In the genomic region with DNA sequence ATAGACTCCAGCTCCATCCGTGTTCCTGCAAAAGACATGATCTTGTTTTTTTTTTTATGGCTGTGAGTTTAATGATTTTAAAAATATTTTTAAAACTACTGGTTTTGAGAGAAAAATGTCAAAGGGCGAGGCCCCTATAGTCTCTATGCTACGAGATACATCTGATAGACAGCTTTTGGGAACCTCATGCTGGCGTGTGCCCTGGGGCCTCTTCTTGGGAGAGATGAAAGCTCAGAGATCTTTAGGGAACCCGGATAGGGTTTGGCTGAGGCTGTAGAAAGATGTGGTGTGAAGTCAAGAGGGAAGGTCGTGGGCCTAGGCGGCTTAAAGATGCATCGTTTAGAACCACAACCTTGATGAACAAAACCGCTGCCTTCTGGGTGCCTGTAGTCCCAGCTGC, we compare ENCODE assay signal across 30 cellular contexts.
"Had no signal": no experiment of that assay in that cellular context is flagged by ENCODE, and none has a peak within 500 bp of the region (broad histone marks: within the 10 kb centered on the region; RNA-seq: fewer than 3 reads in every experiment).

No MANE protein-coding gene starts in this region.

- H3K27ac Mint-ChIP-seq: immature natural killer cell; memory B cell; natural killer cell; progenitor cell of endocrine pancreas; stimulated activated naive CD8-positive, alpha-beta T cell treated with anti-CD3 and anti-CD28 coated beads, Interleukin-15, amount 100 ng/mL, for 72 hours had no signal

- H3K4me2 ChIP-seq: smooth muscle cell had no signal

- H3K27ac ChIP-seq: dorsolateral prefrontal cortex, esophagus muscularis mucosa, foreskin keratinocyte, gastroesophageal sphincter, heart right ventricle, neutrophil, pancreas, suprapubic skin, transverse colon, vagina had no signal

- H3K4me3 Mint-ChIP-seq: immature natural killer cell; memory B cell; natural killer cell; neural crest cell; stimulated activated naive CD8-positive, alpha-beta T cell treated with anti-CD3 and anti-CD28 coated beads, Interleukin-15, amount 100 ng/mL, for 72 hours had no signal

- H3K4me3 ChIP-seq: dorsolateral prefrontal cortex, esophagus muscularis mucosa, gastroesophageal sphincter, heart right ventricle, lung, pancreas, smooth muscle cell, suprapubic skin, transverse colon, vagina had no signal

- ATAC-seq: foreskin keratinocyte; gastroesophageal sphincter; heart right ventricle; left ventricle myocardium superior; natural killer cell; pancreas; sciatic nerve; stimulated activated naive CD8-positive, alpha-beta T cell treated with anti-CD3 and anti-CD28 coated beads, Interleukin-15, amount 100 ng/mL, for 72 hours had no signal

- DNase-seq: effector CD4-positive, alpha-beta T cell; foreskin keratinocyte; heart right ventricle; hippocampal formation; immature natural killer cell; islet precursor cell; kidney glomerular epithelial cell; left colon; left ventricle myocardium superior; natural killer cell; pancreas; stimulated activated CD4-positive, alpha-beta T cell treated with anti-CD3 and anti-CD28 coated beads, Interleukin-12 subunit alpha, Interleukin-12 subunit beta, amount 100 ng/mL, for 4 hours; stimulated activated CD4-positive, alpha-beta T cell treated with anti-CD3 and anti-CD28 coated beads, Interleukin-1b, Interleukin-23, amount 100 ng/mL, for 48 hours; stimulated activated CD4-positive, alpha-beta T cell treated with anti-CD3 and anti-CD28 coated beads, Interleukin-4, amount 100 ng/mL, for 1 hour; stimulated activated CD8-positive, alpha-beta memory T cell treated with anti-CD3 and anti-CD28 coated beads, Interleukin-4, amount 100 ng/mL, for 48 hours; stimulated activated naive CD4-positive, alpha-beta T cell; stimulated activated naive CD8-positive, alpha-beta T cell treated with anti-CD3 and anti-CD28 coated beads, Interleukin-15, amount 100 ng/mL, for 72 hours; transverse colon had no signal

- H3K36me3 ChIP-seq: esophagus muscularis mucosa, gastroesophageal sphincter, heart right ventricle, neutrophil, pancreas, suprapubic skin, transverse colon, vagina had no signal

- H3K4me1 ChIP-seq: foreskin keratinocyte, vagina had no signal

- H3K27me3 ChIP-seq: dorsolateral prefrontal cortex, esophagus muscularis mucosa, foreskin keratinocyte, gastroesophageal sphincter, heart right ventricle, neutrophil, pancreas, suprapubic skin, transverse colon, vagina had no signal

- H3K36me3 Mint-ChIP-seq: immature natural killer cell, memory B cell, natural killer cell had no signal

- H3K9me3 ChIP-seq: esophagus muscularis mucosa, gastroesophageal sphincter, heart right ventricle, neutrophil, pancreas, suprapubic skin, transverse colon, vagina had no signal

- H3K9me3 Mint-ChIP-seq: immature natural killer cell; memory B cell; natural killer cell; neural crest cell; stimulated activated naive CD8-positive, alpha-beta T cell treated with anti-CD3 and anti-CD28 coated beads, Interleukin-15, amount 100 ng/mL, for 72 hours had no signal

- H3K27me3 Mint-ChIP-seq: memory B cell; progenitor cell of endocrine pancreas; stimulated activated naive CD8-positive, alpha-beta T cell treated with anti-CD3 and anti-CD28 coated beads, Interleukin-15, amount 100 ng/mL, for 72 hours had no signal
